Comparison of ENCODE assay signal across 8 cellular contexts in genomic region chr19:13022111-13022858, GRCh38. TPM values are rescaled to one million over a fixed set of nuclear protein-coding genes. Genes with fewer than 3 reads are reported as not detected.
DNase-seq lines count a peak whose midpoint lies in the region; ATAC-seq, FAIRE-seq and TF ChIP-seq lines count a peak whose summit lies in the region.

No MANE protein-coding gene starts in this region.

- no peak for FAIRE-seq in GM12892 (lab: Jason Lieb, UNC)

- no peak for DNase-seq in activated T-cell treated with anti-CD3 and anti-CD28 coated beads, Interleukin-2, amount 50 U/mL, for 72 hours
- DNase-seq in activated T-cell treated with anti-CD3 and anti-CD28 coated beads for 4 hours (no peak), left lobe of liver (ENCODE audit: low spot score) (no peak), type B pancreatic cell (ENCODE audit: extremely low spot score, unreplicated experiment) (no peak), T1000 (lab: John Stamatoyannopoulos, UW) (no peak), GM12892 (ENCODE audit: insufficient read length) (no peak), ecto neural progenitor cell (ENCODE audit: low spot score) (no peak)

- peaks cover 47% of the 10 kb centered on the region for H3K27me3 Mint-ChIP-seq in activated T-cell treated with anti-CD3 and anti-CD28 coated beads, Interleukin-2, amount 50 U/mL, for 72 hours (ENCODE audit: low read depth)
- peaks cover 100% of the 10 kb centered on the region for H3K27me3 Mint-ChIP-seq in type B pancreatic cell

- H3K36me3 Mint-ChIP-seq in activated T-cell treated with anti-CD3 and anti-CD28 coated beads, Interleukin-2, amount 50 U/mL, for 72 hours (ENCODE audit: insufficient read depth in 2 of 2), result peaks cover 0 to 3% of the 10 kb centered on the region in 2 donors
- peaks cover 11% of the 10 kb centered on the region for H3K36me3 Mint-ChIP-seq in type B pancreatic cell

- ATAC-seq in activated T-cell treated with anti-CD3 and anti-CD28 coated beads, Interleukin-2, amount 50 U/mL, for 72 hours (replicated peaks in 1 of 2), result no peak
- ATAC-seq in left lobe of liver, result peak; percentile 36

- peak overlapping the region; percentile 56 for H3K27ac ChIP-seq in adipose tissue (ENCODE audit: low read depth, low read length)

- peaks cover 33% of the 10 kb centered on the region for H3K4me1 Mint-ChIP-seq in activated T-cell treated with anti-CD3 and anti-CD28 coated beads, Interleukin-2, amount 50 U/mL, for 72 hours (ENCODE audit: low read depth)
- peaks cover 35% of the 10 kb centered on the region for H3K4me1 Mint-ChIP-seq in type B pancreatic cell (ENCODE audit: unreplicated experiment)

- no peak overlapping the region for H3K27ac Mint-ChIP-seq in activated T-cell treated with anti-CD3 and anti-CD28 coated beads, Interleukin-2, amount 50 U/mL, for 72 hours
- no peak overlapping the region for H3K27ac Mint-ChIP-seq in type B pancreatic cell

- TF ChIP-seq CTCF in type B pancreatic cell (conservative IDR thresholded peaks at IDR 0.05), result no peak

- TF ChIP-seq POLR2A in GM12892 (IDR thresholded peaks at IDR 0.05; ENCODE audit: low read depth, low read length), result no peak

- no peaks in the 10 kb centered on the region for H3K9me3 Mint-ChIP-seq in activated T-cell treated with anti-CD3 and anti-CD28 coated beads, Interleukin-2, amount 50 U/mL, for 72 hours
- no peaks in the 10 kb centered on the region for H3K9me3 Mint-ChIP-seq in type B pancreatic cell

- H3K4me3 Mint-ChIP-seq in activated T-cell treated with anti-CD3 and anti-CD28 coated beads, Interleukin-2, amount 50 U/mL, for 72 hours, result peak overlapping the region; percentile 56 to 77
- peak overlapping the region; percentile 51 for H3K4me3 Mint-ChIP-seq in type B pancreatic cell

- 17 to 33% (median 20%) methylated on average over 22 of the region's 22 CpGs for WGBS in adipose tissue, 3 donors

RNA-seq across cellular contexts. Expression of gene NFIX, which starts 27.0 kb away (rescaled TPM):
- total RNA-seq in activated T-cell treated with anti-CD3 and anti-CD28 coated beads, Interleukin-2, amount 50 U/mL, for 72 hours, result 1 to 10 TPM; 2.2 to 2.8 TPM
- polyA plus RNA-seq in adipose tissue, result 10 to 100 TPM; 12.3 to 88.6 (median 77.6) TPM
- 41.4 TPM for total RNA-seq in left lobe of liver
- total RNA-seq in type B pancreatic cell (ENCODE audit: low replicate concordance), result 4.2 and 12.4 TPM in 2 replicates
- polyA plus RNA-seq in GM12892 (2012; ENCODE audit: missing spikeins), result 0.55 TPM

RNA-seq across cellular contexts. Expression of gene DAND5, which starts 52.9 kb away (rescaled TPM):
- total RNA-seq in activated T-cell treated with anti-CD3 and anti-CD28 coated beads, Interleukin-2, amount 50 U/mL, for 72 hours, result under 1 TPM; 0.12 to 0.32 TPM
- under 1 TPM; 0.04 to 0.11 (median 0.05) TPM for polyA plus RNA-seq in adipose tissue
- total RNA-seq in left lobe of liver (not detected), type B pancreatic cell (ENCODE audit: low replicate concordance) (not detected in 2 replicates)
- polyA plus RNA-seq in GM12892 (2012; ENCODE audit: missing spikeins), result 0.32 TPM
